9 cellular contexts compared by ENCODE assay signal in genomic region chr13:59261928-59262488, GRCh38.
DNase-seq lines count a peak whose midpoint lies in the region; ATAC-seq, FAIRE-seq and TF ChIP-seq lines count a peak whose summit lies in the region.
"Had no signal": no experiment of that assay in that cellular context is flagged by ENCODE, and none has a peak within 500 bp of the region (broad histone marks: within the 10 kb centered on the region; RNA-seq: fewer than 3 reads in every experiment).

No MANE protein-coding gene starts in this region.

- CTCF ChIA-PET in HepG2 (lab: Yijun Ruan, JAX; ENCODE audit: low intra/inter-chr PET ratio, low total read pairs), result no interaction called here

- no peaks in the 10 kb centered on the region for H4K20me1 ChIP-seq in HepG2 (ENCODE audit: insufficient read depth, low read length)

- in situ Hi-C loops in HepG2 (cut with HindIII; ENCODE audit: extremely low pct_ligation_motif_present, low pct_unique_long_range_greater_than_20kb), result no loop called here

- no peak overlapping the region for H3K27ac ChIP-seq in body of pancreas
- H3K27ac ChIP-seq in HepG2 (ENCODE audit: extremely low read length, insufficient read depth, low read length), result no peak overlapping the region

- H3K27me3 ChIP-seq in body of pancreas, result no peaks in the 10 kb centered on the region
- H3K27me3 ChIP-seq in HepG2 (ENCODE audit: control insufficient read depth in 1 of 2, insufficient read depth in 2 of 2, low read length in 2 of 2), result no peaks in the 10 kb centered on the region

- peaks cover 6% of the 10 kb centered on the region for H3K4me1 ChIP-seq in body of pancreas
- no peaks in the 10 kb centered on the region for H3K4me1 ChIP-seq in HepG2 (ENCODE audit: insufficient read depth, low read length)

- TF ChIP-seq EP300 in Ishikawa (IDR thresholded peaks at IDR 0.05; ENCODE audit: borderline replicate concordance) (no peak), HepG2 (IDR thresholded peaks at IDR 0.05; ENCODE audit: low read depth in 2 of 2, low read length in 2 of 2) (no peak), HepG2 (CRISPR knock-in tag; IDR thresholded peaks at IDR 0.05; ENCODE audit: borderline replicate concordance) (no peak)

- intact Hi-C loops in body of pancreas (cut with DNase I) (no loop called here), HepG2 (cut with micrococcal nuclease; ENCODE audit: unreplicated experiment) (no loop called here), posterior vena cava (cut with DNase I) (no loop called here)

- H3K79me2 ChIP-seq in HepG2 (ENCODE audit: insufficient read depth, low read length), result no peaks in the 10 kb centered on the region

- BruUV-seq in HepG2 (replicated peaks; lab: Mats Ljungman, UMichigan), result no TSS peak

- WGBS in body of pancreas, 2 donors, result 76 to 84% methylated on average over 4 of the region's 4 CpGs
- 4% methylated on average over 4 of the region's 4 CpGs for WGBS in HepG2 (ENCODE audit: low lambda C conversion rate)

- POLR2A ChIA-PET in HepG2 (lab: Yijun Ruan, JAX), result no interaction called here

- TF ChIP-seq RAD21 in Ishikawa (IDR thresholded peaks at IDR 0.05; ENCODE audit: low read depth), result peak; percentile 61
- TF ChIP-seq RAD21 in HepG2 (CRISPR knock-in tag; IDR thresholded peaks at IDR 0.05), result no peak

- H3K4me2 ChIP-seq in HepG2 (ENCODE audit: low read depth, low read length), result no peak overlapping the region

- DNase-seq in Ammon's horn (ENCODE audit: low spot score), result peak; percentile 39
- DNase-seq in body of pancreas, result no peak
- peak; percentile 4 for DNase-seq in HepG2 (ENCODE audit: low spot score)
- DNase-seq in KG1 (lab: John Stamatoyannopoulos, UW), result no peak
- no peak for DNase-seq in posterior vena cava (ENCODE audit: low spot score)
- no peak for DNase-seq in NCI-H2171 (lab: John Stamatoyannopoulos, UW)
- DNase-seq: effector memory CD8-positive, alpha-beta T cell had no signal

- H3K4me3 ChIP-seq in body of pancreas (no peak overlapping the region), HepG2 (replicated peaks in 1 of 3; ENCODE audit: insufficient read depth in 1 of 3, low read depth in 2 of 3, low read length in 3 of 3) (no peak overlapping the region)

- H3K36me3 ChIP-seq in body of pancreas (replicated peaks in 1 of 2; ENCODE audit: insufficient read depth in 1 of 2, low read depth in 2 of 2) (no peaks in the 10 kb centered on the region), HepG2 (replicated peaks in 1 of 2; ENCODE audit: control insufficient read depth in 1 of 2, insufficient read depth in 2 of 2, low read length in 2 of 2) (no peaks in the 10 kb centered on the region)

- FAIRE-seq in HepG2 (lab: Jason Lieb, UNC), result no peak

- no peak overlapping the region for H2AFZ ChIP-seq in HepG2 (ENCODE audit: low read length)

- ATAC-seq in body of pancreas, result peak; percentile 35
- ATAC-seq in HepG2, result no peak
- ATAC-seq in GM18873 (IDR thresholded peaks at IDR 0.05; ENCODE audit: low FRiP score, unreplicated experiment), result no peak
- ATAC-seq: effector memory CD8-positive, alpha-beta T cell had no signal

- H3K9me3 ChIP-seq in body of pancreas (no peaks in the 10 kb centered on the region), HepG2 (ENCODE audit: low read length) (no peaks in the 10 kb centered on the region)

- TF ChIP-seq CTCF in body of pancreas (IDR thresholded peaks at IDR 0.05) (peak in 3 of 7 experiments; percentile 9 to 32 (median 27)), HepG2 (CRISPR knock-in tag; IDR thresholded peaks at IDR 0.05) (no peak; the same call in 1 of the 2 replicates)

- TF ChIP-seq POLR2A in body of pancreas (IDR thresholded peaks at IDR 0.05) (no peak), HepG2 (IDR thresholded peaks at IDR 0.05; ENCODE audit: insufficient read depth in 1 of 2, low read depth in 2 of 2, low read length in 2 of 2) (no peak)

- H3K9ac ChIP-seq in HepG2 (ENCODE audit: insufficient read depth, low read depth, low read length), result no peak overlapping the region

TF ChIP-seq in Ishikawa, 13 proteins besides CTCF, POLR2A, EP300 and RAD21 (continues in another document):
- no peak for TF ChIP-seq MAX (IDR thresholded peaks at IDR 0.05)
- TF ChIP-seq EGR1 (IDR thresholded peaks at IDR 0.05), result no peak
- no peak for TF ChIP-seq CREB1 (IDR thresholded peaks at IDR 0.05; ENCODE audit: low read depth)
- no peak for TF ChIP-seq FOXM1 (IDR thresholded peaks at IDR 0.05; ENCODE audit: borderline replicate concordance, low read depth)
- TF ChIP-seq TAF1 (IDR thresholded peaks at IDR 0.05; ENCODE audit: low read depth), result no peak
- TF ChIP-seq NFIC (IDR thresholded peaks at IDR 0.05), result no peak
- no peak for TF ChIP-seq CEBPB (IDR thresholded peaks at IDR 0.05)
- TF ChIP-seq ZBTB7A (IDR thresholded peaks at IDR 0.05; ENCODE audit: low read depth), result no peak
- no peak for TF ChIP-seq USF1 (IDR thresholded peaks at IDR 0.05)
- TF ChIP-seq YY1 (IDR thresholded peaks at IDR 0.05; ENCODE audit: low read depth), result no peak
- TF ChIP-seq TEAD4 (IDR thresholded peaks at IDR 0.05), result no peak
- TF ChIP-seq TCF12 (IDR thresholded peaks at IDR 0.05; ENCODE audit: low read depth), result no peak

TF ChIP-seq in HepG2, 621 proteins besides CTCF, POLR2A, EP300 and RAD21:
- no peak for TF ChIP-seq ZNF138 (CRISPR knock-in tag; IDR thresholded peaks at IDR 0.05; ENCODE audit: low read depth)
- no peak for TF ChIP-seq NR2F1 (CRISPR knock-in tag; IDR thresholded peaks at IDR 0.05)
- no peak for TF ChIP-seq NR2F2 (IDR thresholded peaks at IDR 0.05; ENCODE audit: borderline replicate concordance, low read depth)
- TF ChIP-seq ZNF549 (CRISPR knock-in tag; IDR thresholded peaks at IDR 0.05), result no peak
- TF ChIP-seq STAG1 (CRISPR knock-in tag; IDR thresholded peaks at IDR 0.05), result peak; percentile 51
- no peak for TF ChIP-seq MTA1 (CRISPR knock-in tag; IDR thresholded peaks at IDR 0.05; ENCODE audit: borderline replicate concordance)
- TF ChIP-seq IKZF5 (CRISPR knock-in tag; IDR thresholded peaks at IDR 0.05), result no peak
- TF ChIP-seq ZFP82 (CRISPR knock-in tag; IDR thresholded peaks at IDR 0.05; ENCODE audit: borderline replicate concordance), result no peak

Comparison
In these comparisons a context has a peak if more than half of its experiments do, and no peak if none do; other contexts are left out.
1. DNase-seq: peak in Ammon's horn (single experiment) and HepG2 (single experiment); none in body of pancreas (0 of 4), KG1 (single experiment), posterior vena cava (single experiment) and NCI-H2171 (single experiment).